ENCODE assay signal across 8 cellular contexts in the genomic region with DNA sequence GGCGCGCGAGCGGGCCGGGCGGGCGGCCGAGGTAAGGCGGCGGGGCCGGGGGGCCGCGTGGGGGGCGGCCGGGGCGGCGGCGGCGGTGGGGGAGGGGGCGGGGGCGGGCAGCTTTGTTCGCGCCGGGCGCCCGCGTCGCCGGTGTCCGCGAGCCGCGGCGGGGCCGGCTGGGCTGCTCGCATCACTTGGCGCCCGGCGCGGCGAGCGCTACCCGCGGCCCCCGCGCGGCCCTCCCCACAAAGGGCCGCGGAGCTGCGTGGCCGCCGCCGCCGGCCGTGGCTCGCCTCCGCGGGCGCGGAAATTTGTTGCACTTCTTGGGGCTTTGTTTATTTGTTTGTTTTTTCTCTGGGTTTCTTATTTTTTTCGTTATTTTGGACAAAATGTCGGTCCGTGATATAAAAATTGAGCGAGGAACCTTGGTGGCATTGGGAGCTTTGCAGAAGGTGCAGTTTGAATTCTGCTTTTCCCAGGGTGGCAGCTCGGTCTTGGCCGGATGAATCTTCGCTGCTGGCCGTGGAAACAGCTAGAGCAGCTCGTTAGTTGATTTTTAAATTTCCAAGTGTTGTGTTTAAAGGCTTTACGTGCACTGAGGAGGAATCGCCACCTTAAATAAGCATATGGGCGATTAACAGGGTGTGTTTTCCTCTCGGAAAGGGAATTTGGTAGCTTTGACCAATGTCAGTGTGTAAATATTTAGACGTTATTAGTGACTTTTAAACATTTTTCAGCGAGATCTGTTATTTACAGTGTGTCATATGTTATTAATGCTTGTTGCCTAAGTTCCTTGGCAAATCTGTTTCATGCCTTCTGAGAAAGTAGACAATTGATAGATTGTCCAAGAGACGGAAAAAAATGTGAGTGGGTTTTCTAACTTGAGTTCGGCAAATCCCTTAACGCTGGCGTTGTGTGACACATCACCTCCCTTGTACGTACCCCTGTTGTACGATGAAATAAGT. TPM values are rescaled to one million over a fixed set of nuclear protein-coding genes. Genes with fewer than 3 reads are reported as not detected.
DNase-seq lines count a peak whose midpoint lies in the region; ATAC-seq, FAIRE-seq and TF ChIP-seq lines count a peak whose summit lies in the region.

No MANE protein-coding gene starts in this region.

- H3K27ac ChIP-seq in BLaER1: peak overlapping the region; percentile 92
- peak overlapping the region; percentile 46 to 96 for H3K27ac ChIP-seq in testis

- TF ChIP-seq POLR2A in erythroblast (IDR thresholded peaks at IDR 0.05; ENCODE audit: low read length) (no peak), testis (IDR thresholded peaks at IDR 0.05) (no peak)

- H3K36me3 ChIP-seq in BLaER1: no peaks in the 10 kb centered on the region; the same call in 1 of the 2 replicates
- peaks cover 28% of the 10 kb centered on the region for H3K36me3 ChIP-seq in MG63
- H3K36me3 ChIP-seq in mucosa of stomach (ENCODE audit: control insufficient read depth, insufficient read depth, low read length): no peaks in the 10 kb centered on the region
- H3K36me3 ChIP-seq in testis (ENCODE audit: low read depth, missing control alignments): no peaks in the 10 kb centered on the region

- DNase-seq in GM19239 (ENCODE audit: insufficient read length, low spot score) (no peak), MG63 (peak; percentile 29), erythroblast (lab: John Stamatoyannopoulos, UW) (peak; percentile 71 to 83), testis (peak; percentile 38)
- peak; percentile 30 for DNase-seq in activated CD4-positive, alpha-beta memory T cell treated with anti-CD3 and anti-CD28 coated beads for 36 hours

- no peaks in the 10 kb centered on the region for H3K9me3 Mint-ChIP-seq in activated CD4-positive, alpha-beta memory T cell treated with anti-CD3 and anti-CD28 coated beads for 36 hours

- 0 to 1% methylated on average over 31 to 34 of the region's 81 CpGs for WGBS in testis, 2 donors

- TF ChIP-seq CTCF in testis (IDR thresholded peaks at IDR 0.05): no peak

- H3K27me3 ChIP-seq in BLaER1 (no peaks in the 10 kb centered on the region), MG63 (no peaks in the 10 kb centered on the region), mucosa of stomach (ENCODE audit: control insufficient read depth, insufficient read depth, low read length) (no peaks in the 10 kb centered on the region), testis (no peaks in the 10 kb centered on the region)

- H3K27ac Mint-ChIP-seq in activated CD4-positive, alpha-beta memory T cell treated with anti-CD3 and anti-CD28 coated beads for 36 hours: peak overlapping the region; percentile 87

- peak overlapping the region; percentile 88 for H3K4me2 ChIP-seq in BLaER1

- H3K9ac ChIP-seq in BLaER1: peak overlapping the region; percentile 95
- H3K9ac ChIP-seq in mucosa of stomach (ENCODE audit: low read length): peak overlapping the region; percentile 78

- POLR2A ChIA-PET in activated CD4-positive, alpha-beta memory T cell treated with anti-CD3 and anti-CD28 coated beads for 36 hours (lab: Charles Lee): interaction anchor here (0.7 to 2.7 kb wide), 3 partner anchors 11 to 146 kb away, joined by 3 to 10 read pairs (median 3); no protein-coding TSS in a partner anchor

- H3K27me3 Mint-ChIP-seq in activated CD4-positive, alpha-beta memory T cell treated with anti-CD3 and anti-CD28 coated beads for 36 hours: no peaks in the 10 kb centered on the region

- H3K9me3 ChIP-seq in BLaER1: no peaks in the 10 kb centered on the region
- no peaks in the 10 kb centered on the region for H3K9me3 ChIP-seq in MG63
- H3K9me3 ChIP-seq in mucosa of stomach (ENCODE audit: control insufficient read depth, low read length): no peaks in the 10 kb centered on the region
- no peaks in the 10 kb centered on the region for H3K9me3 ChIP-seq in testis

- H4K20me1 ChIP-seq in BLaER1: no peaks in the 10 kb centered on the region

- FAIRE-seq in GM19239 (lab: Jason Lieb, UNC): peak; percentile 91

- peak overlapping the region; percentile 96 for H3K4me3 Mint-ChIP-seq in activated CD4-positive, alpha-beta memory T cell treated with anti-CD3 and anti-CD28 coated beads for 36 hours

- intact Hi-C loops in activated CD4-positive, alpha-beta memory T cell treated with anti-CD3 and anti-CD28 coated beads for 36 hours (cut with micrococcal nuclease): loop anchor here (1.0 to 10.0 kb wide), 9 partner anchors 44 to 1736 kb away; a partner anchor contains a TSS
- intact Hi-C loops in testis (cut with DNase I; ENCODE audit: low total_unique reads): no loop called here

- H3K4me1 ChIP-seq in BLaER1 (peaks cover 50% of the 10 kb centered on the region), mucosa of stomach (ENCODE audit: control insufficient read depth, insufficient read depth, low read length) (peaks cover 4% of the 10 kb centered on the region), testis (peaks cover 37% of the 10 kb centered on the region)

- H3K4me1 Mint-ChIP-seq in activated CD4-positive, alpha-beta memory T cell treated with anti-CD3 and anti-CD28 coated beads for 36 hours (ENCODE audit: low read depth): peaks cover 45% of the 10 kb centered on the region

- H3K4me3 ChIP-seq in BLaER1 (peak overlapping the region; percentile 90), MG63 (peak overlapping the region; percentile 78), mucosa of stomach (ENCODE audit: low read length) (peak overlapping the region; percentile 48), testis (peak overlapping the region; percentile 70 to 78)

- H3K36me3 Mint-ChIP-seq in activated CD4-positive, alpha-beta memory T cell treated with anti-CD3 and anti-CD28 coated beads for 36 hours: peaks cover 16% of the 10 kb centered on the region

- CTCF ChIA-PET in activated CD4-positive, alpha-beta memory T cell treated with anti-CD3 and anti-CD28 coated beads for 36 hours (lab: Charles Lee): interaction anchor here (0.6 to 2.8 kb wide), 17 partner anchors 11 to 926 kb away, joined by 3 to 14 read pairs (median 4); no protein-coding TSS in a partner anchor

- ATAC-seq in GM18519 (IDR thresholded peaks at IDR 0.05; ENCODE audit: low FRiP score, unreplicated experiment): no peak

RNA-seq across cellular contexts. Expression of a gene that starts 0.8 kb away (rescaled TPM):
- 55.2 and 126 TPM in 2 replicates for total RNA-seq in MG63 (2014; rRNA removed; shearing (Covaris generic); ENCODE audit: low replicate concordance)
- total RNA-seq in activated CD4-positive, alpha-beta memory T cell treated with anti-CD3 and anti-CD28 coated beads for 36 hours: 10 to 100 TPM; 33.0 to 34.1 TPM
- 100 to 1,000 TPM; 113 to 138 TPM for total RNA-seq in testis
- 111 TPM for polyA plus RNA-seq in testis (ENCODE audit: insufficient read depth, low read depth, low replicate concordance)
